Comparison of ENCODE assay signal across 20 cellular contexts in genomic region chr18:31509571-31509970, GRCh38. TPM values are rescaled to one million over a fixed set of nuclear protein-coding genes. Genes with fewer than 3 reads are reported as not detected.
DNase-seq lines count a peak whose midpoint lies in the region; ATAC-seq, FAIRE-seq and TF ChIP-seq lines count a peak whose summit lies in the region.
"Had no signal": no experiment of that assay in that cellular context is flagged by ENCODE, and none has a peak within 500 bp of the region (broad histone marks: within the 10 kb centered on the region; RNA-seq: fewer than 3 reads in every experiment).

No MANE protein-coding gene starts in this region.

- H3K27ac ChIP-seq in A549 = no peak overlapping the region
- H3K27ac ChIP-seq in RWPE2 (ENCODE audit: poor library complexity, severe bottlenecking) = peak overlapping the region; percentile 93
- H3K27ac ChIP-seq in esophagus squamous epithelium = peak overlapping the region in 3 of 4 donors; percentile 71 to 84 (median 80)
- peak overlapping the region; percentile 59 for H3K27ac ChIP-seq in parathyroid adenoma
- H3K27ac ChIP-seq in dorsolateral prefrontal cortex = no peak overlapping the region
- no peak overlapping the region for H3K27ac ChIP-seq in PC-3 (ENCODE audit: low read length)

- WGBS in A549 (ENCODE audit: missing lambda C conversion rate) = 82% methylated on average over 3 of the region's 3 CpGs
- 45 to 50% methylated on average over 3 of the region's 3 CpGs for WGBS in esophagus squamous epithelium, 2 donors

- H3K4me1 ChIP-seq in A549 = peaks cover 60% of the 10 kb centered on the region
- H3K4me1 ChIP-seq in RWPE2 (ENCODE audit: insufficient read depth, poor library complexity, severe bottlenecking) = peaks cover 59% of the 10 kb centered on the region
- peaks cover 17 to 65% (median 22%) of the 10 kb centered on the region in 3 donors for H3K4me1 ChIP-seq in esophagus squamous epithelium
- peaks cover 44% of the 10 kb centered on the region for H3K4me1 ChIP-seq in parathyroid adenoma
- peaks cover 45% of the 10 kb centered on the region for H3K4me1 ChIP-seq in PC-3 (ENCODE audit: insufficient read depth, low read length)

- H3K4me2 ChIP-seq in A549 = 0 out of 3 replicates have a peak overlapping the region, but pooled peaks have one; percentile 69
- peak overlapping the region; percentile 46 for H3K4me2 ChIP-seq in parathyroid adenoma (ENCODE audit: low read length)
- H3K4me2 ChIP-seq in PC-3 (ENCODE audit: low read length) = no peak overlapping the region

- H3K27me3 ChIP-seq in RWPE2 (ENCODE audit: insufficient read depth, poor library complexity, severe bottlenecking) = no peaks in the 10 kb centered on the region
- no peaks in the 10 kb centered on the region for H3K27me3 ChIP-seq in esophagus squamous epithelium
- no peaks in the 10 kb centered on the region for H3K27me3 ChIP-seq in parathyroid adenoma (ENCODE audit: control insufficient read depth, insufficient read depth, low read length)
- peaks cover 0 to 34% (median 3%) of the 10 kb centered on the region in 45 donors for H3K27me3 ChIP-seq in dorsolateral prefrontal cortex
- no peaks in the 10 kb centered on the region for H3K27me3 ChIP-seq in PC-3 (ENCODE audit: low read length)

- H3K9me2 ChIP-seq in PC-3 (replicated peaks; ENCODE audit: low read length) = no peaks in the 10 kb centered on the region

- no peaks in the 10 kb centered on the region for H3K9me3 ChIP-seq in A549
- H3K9me3 ChIP-seq in RWPE2 (ENCODE audit: severe bottlenecking) = no peaks in the 10 kb centered on the region
- H3K9me3 ChIP-seq in esophagus squamous epithelium = no peaks in the 10 kb centered on the region
- H3K9me3 ChIP-seq in parathyroid adenoma (ENCODE audit: control insufficient read depth, low read length) = no peaks in the 10 kb centered on the region
- no peaks in the 10 kb centered on the region for H3K9me3 ChIP-seq in PC-3 (ENCODE audit: low read length)
- H3K9me3 ChIP-seq: Caco-2 had no signal

- TF ChIP-seq POLR2A in A549 (IDR thresholded peaks at IDR 0.05; ENCODE audit: low read length) = no peak
- TF ChIP-seq POLR2A in esophagus squamous epithelium (IDR thresholded peaks at IDR 0.05) = no peak

- H3K4me3 ChIP-seq in A549 (no peak overlapping the region), RWPE2 (ENCODE audit: severe bottlenecking) (no peak overlapping the region), esophagus squamous epithelium (no peak overlapping the region), parathyroid adenoma (ENCODE audit: low read depth, low read length) (no peak overlapping the region), dorsolateral prefrontal cortex (no peak overlapping the region), PC-3 (ENCODE audit: low read length) (no peak overlapping the region)

- no peaks in the 10 kb centered on the region for H4K20me1 ChIP-seq in PC-3 (ENCODE audit: low read length)

- H3F3A ChIP-seq in PC-3 (ENCODE audit: low read length, unreplicated experiment) = no peaks in the 10 kb centered on the region

- no peak for DNase-seq in A549 (ENCODE audit: low read depth in 1 of 2, low spot score in 1 of 2)
- DNase-seq in RWPE2 (ENCODE audit: low spot score) = no peak
- no peak for DNase-seq in esophagus squamous epithelium (lab: John Stamatoyannopoulos, UW)
- no peak for DNase-seq in GM19240 (ENCODE audit: insufficient read length, low spot score)
- DNase-seq in dorsolateral prefrontal cortex = no peak
- DNase-seq in PC-3 = no peak
- DNase-seq: Caco-2; CD4-positive, alpha-beta T cell; GF-D8; GOT3; KBM-7; MV-4-11; NCI-H1694 treated with DMSO at 0.1 percent for 48 hours; NCI-H510A; NCI-H748 treated with DMSO at 0.1 percent for 48 hours; SIG-M5 had no signal

- peaks cover 25% of the 10 kb centered on the region for H3K79me2 ChIP-seq in parathyroid adenoma
- H3K79me2 ChIP-seq in PC-3 (ENCODE audit: low read length) = peaks cover 30% of the 10 kb centered on the region

- CTCF ChIA-PET in A549 (lab: Yijun Ruan, JAX) = interaction anchor here (1.0 to 1.5 kb wide), 2 partner anchors 69 to 85 kb away, joined by 4 to 8 read pairs; no protein-coding TSS in a partner anchor
- CTCF ChIA-PET in PC-3 (lab: Charles Lee) = no interaction called here

- TF ChIP-seq RAD21 in A549 (conservative IDR thresholded peaks at IDR 0.05 in 1 of 2, IDR thresholded peaks at IDR 0.05 in 1 of 2) = no peak

- intact Hi-C loops in esophagus squamous epithelium (cut with DNase I) (no loop called here), dorsolateral prefrontal cortex (cut with DNase I) (no loop called here), PC-3 (cut with micrococcal nuclease) (no loop called here)

- BruUV-seq in PC-3 (replicated peaks; lab: Mats Ljungman, UMichigan) = no TSS peak

- H2AFZ ChIP-seq in parathyroid adenoma = no peak overlapping the region
- H2AFZ ChIP-seq in PC-3 (ENCODE audit: low read length) = no peak overlapping the region

- H3K9ac ChIP-seq in parathyroid adenoma (no peak overlapping the region), PC-3 (ENCODE audit: low read length) (no peak overlapping the region)

- ATAC-seq in A549 (no peak), RWPE2 (ENCODE audit: low read depth) (no peak), GM18909 (IDR thresholded peaks at IDR 0.05; ENCODE audit: poor library complexity, unreplicated experiment) (no peak), PC-3 (no peak)

- no peak for FAIRE-seq in A549 (lab: Jason Lieb, UNC)
- FAIRE-seq: A204.1 had no signal

- H3K36me3 ChIP-seq in RWPE2 (ENCODE audit: low read depth) (peaks cover 15% of the 10 kb centered on the region), esophagus squamous epithelium (no peaks in the 10 kb centered on the region), parathyroid adenoma (ENCODE audit: control insufficient read depth, insufficient read depth, low read length) (no peaks in the 10 kb centered on the region), PC-3 (ENCODE audit: low read depth, low read length) (no peaks in the 10 kb centered on the region)

- no peak for TF ChIP-seq EP300 in A549 (IDR thresholded peaks at IDR 0.05)

- no peak for TF ChIP-seq CTCF in A549 (IDR thresholded peaks at IDR 0.05)
- TF ChIP-seq CTCF in RWPE2 (IDR thresholded peaks at IDR 0.05; ENCODE audit: poor library complexity, severe bottlenecking) = no peak
- TF ChIP-seq CTCF in esophagus squamous epithelium (IDR thresholded peaks at IDR 0.05) = no peak
- TF ChIP-seq CTCF in parathyroid adenoma (IDR thresholded peaks at IDR 0.05) = no peak
- no peak for TF ChIP-seq CTCF in dorsolateral prefrontal cortex (IDR thresholded peaks at IDR 0.05 in 54 of 56, conservative IDR thresholded peaks at IDR 0.05 in 2 of 56; ENCODE audit: low read depth in 1 of 56, partially characterized antibody in 56 of 56)
- TF ChIP-seq CTCF in PC-3 (conservative IDR thresholded peaks at IDR 0.05; ENCODE audit: low read depth, low read length) = no peak

- POLR2A ChIA-PET in A549 (lab: Yijun Ruan, JAX) (no interaction called here), PC-3 (lab: Charles Lee; ENCODE audit: unreplicated experiment) (no interaction called here)

TF ChIP-seq in A549, 52 proteins besides CTCF, POLR2A, EP300 and RAD21:
- no peak for TF ChIP-seq KDM1A (IDR thresholded peaks at IDR 0.05; ENCODE audit: low read depth)

RNA-seq across cellular contexts. Expression of gene DSG2, which starts 11.6 kb away (rescaled TPM):
- 89.5 and 91.7 TPM in 2 replicates for polyA plus RNA-seq in A549 (2011; rRNA removed)
- 17.7 and 19.7 TPM in 2 replicates for polyA plus RNA-seq in A549 (2012; cell fraction: cytosol; rRNA removed)
- 13.1 and 15.0 TPM in 2 replicates for polyA plus RNA-seq in A549 (2012; cell fraction: nucleus; rRNA removed)
- 35.9 to 40.0 TPM (median 38.7 TPM) in 3 replicates for polyA plus RNA-seq in A549 (2017; fragmentation: RNase III; extraction: RNeasy Plus Mini Kit Qiagen cat#74134 plus additional on column Dnase treatment)
- 41.5 and 50.3 TPM in 2 replicates for polyA minus RNA-seq in A549 (2011; rRNA and poly(A)+ RNA removed)
- total RNA-seq in esophagus squamous epithelium = 10 to 100 TPM in 1 of 4 donors, 1 to 10 TPM in 3; 7.3 to 18.8 (median 9.7) TPM
- total RNA-seq in dorsolateral prefrontal cortex = 1 to 10 TPM in 7 of 120 experiments, under 1 TPM in 104, not detected in 9; 0.07 to 2.8 (median 0.34) TPM
- 17.2 and 21.1 TPM in 2 replicates for total RNA-seq in PC-3 (2014; rRNA removed)
- total RNA-seq: OCI-LY7 had no signal

Comparison
In these comparisons a context has a peak if more than half of its experiments do, and no peak if none do; other contexts are left out.
1. H3K27ac ChIP-seq: peak in RWPE2 (single experiment), esophagus squamous epithelium (3 of 4) and parathyroid adenoma (single experiment); none in A549 (0 of 2), dorsolateral prefrontal cortex (0 of 59) and PC-3 (single experiment).